In genomic region chr17:55067697-55068439, GRCh38 we compare ENCODE assay signal across 15 cellular contexts.
DNase-seq lines count a peak whose midpoint lies in the region; ATAC-seq and TF ChIP-seq lines count a peak whose summit lies in the region.
"Had no signal": no experiment of that assay in that cellular context is flagged by ENCODE, and none has a peak within 500 bp of the region (broad histone marks: within the 10 kb centered on the region; RNA-seq: fewer than 3 reads in every experiment).

No MANE protein-coding gene starts in this region.

- DNase-seq in activated T-cell treated with anti-CD3 and anti-CD28 coated beads, Interleukin-2, amount 50 U/mL, for 72 hours = no peak
- DNase-seq in activated T-cell treated with anti-CD3 and anti-CD28 coated beads, Interleukin-2, amount 50 U/mL, for 1 hour = no peak
- DNase-seq in NOMO-1 treated with dmso at 0.1 percent for 144 hours (lab: John Stamatoyannopoulos, UW; ENCODE audit: unreplicated experiment) (peak; percentile 80), epithelial cell of esophagus (ENCODE audit: low read depth) (peak; percentile 68), globus pallidus (ENCODE audit: low spot score) (no peak), OCI-LY7 (ENCODE audit: low spot score) (no peak)
- DNase-seq in stimulated activated effector memory CD8-positive, alpha-beta T cell treated with anti-CD3 and anti-CD28 coated beads, Interleukin-12 subunit alpha, Interleukin-12 subunit beta, amount 100 ng/mL, for 72 hours (ENCODE audit: low spot score in 2 of 2) = no peak
- DNase-seq: esophagus squamous epithelium, mucosa of descending colon, posterior cingulate gyrus, T1000, transverse colon had no signal

- TF ChIP-seq CTCF in epithelial cell of esophagus (IDR thresholded peaks at IDR 0.05; ENCODE audit: insufficient read depth, low read depth, low read length, missing control alignments) (no peak), OCI-LY7 (conservative IDR thresholded peaks at IDR 0.05; ENCODE audit: low read length) (no peak)

- intact Hi-C loops in OCI-LY7 (cut with micrococcal nuclease; ENCODE audit: unreplicated experiment) = no loop called here

- H3K9me3 Mint-ChIP-seq in activated T-cell treated with anti-CD3 and anti-CD28 coated beads, Interleukin-2, amount 50 U/mL, for 72 hours = no peaks in the 10 kb centered on the region
- H3K9me3 Mint-ChIP-seq in stimulated activated effector memory CD8-positive, alpha-beta T cell treated with anti-CD3 and anti-CD28 coated beads, Interleukin-12 subunit alpha, Interleukin-12 subunit beta, amount 100 ng/mL, for 72 hours = no peaks in the 10 kb centered on the region
- H3K9me3 Mint-ChIP-seq: activated naive CD4-positive, alpha-beta T cell treated with anti-CD3 and anti-CD28 coated beads, Interleukin-2, amount 50 U/mL, for 24 hours had no signal

- no peak overlapping the region for H3K4me2 ChIP-seq in OCI-LY7 (ENCODE audit: low read length)
- H3K4me2 ChIP-seq: KMS-11 had no signal

- H3K4me1 Mint-ChIP-seq in activated T-cell treated with anti-CD3 and anti-CD28 coated beads, Interleukin-2, amount 50 U/mL, for 72 hours (ENCODE audit: low read depth) = peaks cover 5% of the 10 kb centered on the region
- peaks cover 9% of the 10 kb centered on the region for H3K4me1 Mint-ChIP-seq in stimulated activated effector memory CD8-positive, alpha-beta T cell treated with anti-CD3 and anti-CD28 coated beads, Interleukin-12 subunit alpha, Interleukin-12 subunit beta, amount 100 ng/mL, for 72 hours

- H3K4me3 ChIP-seq in epithelial cell of esophagus (ENCODE audit: low read length) = no peak overlapping the region
- no peak overlapping the region for H3K4me3 ChIP-seq in OCI-LY7 (ENCODE audit: low read depth, low read length, poor library complexity, severe bottlenecking)
- H3K4me3 ChIP-seq: esophagus squamous epithelium, mucosa of descending colon, transverse colon had no signal

- no peak overlapping the region for H3K27ac Mint-ChIP-seq in activated T-cell treated with anti-CD3 and anti-CD28 coated beads, Interleukin-2, amount 50 U/mL, for 72 hours
- no peak overlapping the region for H3K27ac Mint-ChIP-seq in stimulated activated effector memory CD8-positive, alpha-beta T cell treated with anti-CD3 and anti-CD28 coated beads, Interleukin-12 subunit alpha, Interleukin-12 subunit beta, amount 100 ng/mL, for 72 hours
- H3K27ac Mint-ChIP-seq: activated naive CD4-positive, alpha-beta T cell treated with anti-CD3 and anti-CD28 coated beads, Interleukin-2, amount 50 U/mL, for 24 hours had no signal

- no peak overlapping the region for H2AFZ ChIP-seq in OCI-LY7 (ENCODE audit: low read length)

- no peaks in the 10 kb centered on the region for H3K36me3 Mint-ChIP-seq in activated T-cell treated with anti-CD3 and anti-CD28 coated beads, Interleukin-2, amount 50 U/mL, for 72 hours (ENCODE audit: insufficient read depth in 2 of 2)
- no peaks in the 10 kb centered on the region for H3K36me3 Mint-ChIP-seq in stimulated activated effector memory CD8-positive, alpha-beta T cell treated with anti-CD3 and anti-CD28 coated beads, Interleukin-12 subunit alpha, Interleukin-12 subunit beta, amount 100 ng/mL, for 72 hours

- BruUV-seq in OCI-LY7 (replicated peaks; lab: Mats Ljungman, UMichigan) = no TSS peak

- no peaks in the 10 kb centered on the region for H3K36me3 ChIP-seq in OCI-LY7 (ENCODE audit: insufficient read depth, low read length)
- H3K36me3 ChIP-seq: esophagus squamous epithelium, transverse colon had no signal

- H3K4me1 ChIP-seq in OCI-LY7 (ENCODE audit: insufficient read depth, low read length, poor library complexity, severe bottlenecking) = no peaks in the 10 kb centered on the region
- H3K4me1 ChIP-seq: transverse colon had no signal

- no peaks in the 10 kb centered on the region for H4K20me1 ChIP-seq in OCI-LY7 (ENCODE audit: insufficient read depth, low read length)

- no peak overlapping the region for H3K27ac ChIP-seq in OCI-LY7 (ENCODE audit: low read depth, low read length, poor library complexity, severe bottlenecking)
- H3K27ac ChIP-seq: esophagus squamous epithelium, KMS-11, transverse colon had no signal

- no peaks in the 10 kb centered on the region for H3K79me2 ChIP-seq in OCI-LY7 (ENCODE audit: insufficient read depth, low read depth, low read length)

- no peaks in the 10 kb centered on the region for H3K9me2 ChIP-seq in OCI-LY7 (ENCODE audit: insufficient read depth, low read length)

- H3K4me3 Mint-ChIP-seq in activated T-cell treated with anti-CD3 and anti-CD28 coated beads, Interleukin-2, amount 50 U/mL, for 72 hours = no peak overlapping the region
- H3K4me3 Mint-ChIP-seq in stimulated activated effector memory CD8-positive, alpha-beta T cell treated with anti-CD3 and anti-CD28 coated beads, Interleukin-12 subunit alpha, Interleukin-12 subunit beta, amount 100 ng/mL, for 72 hours = no peak overlapping the region
- H3K4me3 Mint-ChIP-seq: activated naive CD4-positive, alpha-beta T cell treated with anti-CD3 and anti-CD28 coated beads, Interleukin-2, amount 50 U/mL, for 24 hours had no signal

- POLR2A ChIA-PET in OCI-LY7 (lab: Charles Lee) = no interaction called here

- no peaks in the 10 kb centered on the region for H3K27me3 Mint-ChIP-seq in activated T-cell treated with anti-CD3 and anti-CD28 coated beads, Interleukin-2, amount 50 U/mL, for 72 hours (ENCODE audit: low read depth)
- H3K27me3 Mint-ChIP-seq: activated naive CD4-positive, alpha-beta T cell treated with anti-CD3 and anti-CD28 coated beads, Interleukin-2, amount 50 U/mL, for 24 hours had no signal

- H3K9me3 ChIP-seq in OCI-LY7 (ENCODE audit: low read length) = no peaks in the 10 kb centered on the region
- H3K9me3 ChIP-seq: esophagus squamous epithelium, mucosa of descending colon, transverse colon had no signal

- CTCF ChIA-PET in OCI-LY7 (lab: Charles Lee; ENCODE audit: unreplicated experiment) = no interaction called here

- peak; percentile 37 to 74 for ATAC-seq in activated T-cell treated with anti-CD3 and anti-CD28 coated beads, Interleukin-2, amount 50 U/mL, for 72 hours (replicated peaks in 1 of 2)
- ATAC-seq in stimulated activated effector memory CD8-positive, alpha-beta T cell treated with anti-CD3 and anti-CD28 coated beads, Interleukin-12 subunit alpha, Interleukin-12 subunit beta, amount 100 ng/mL, for 72 hours = peak; percentile 86
- ATAC-seq in HG02852 (IDR thresholded peaks at IDR 0.05; ENCODE audit: unreplicated experiment) = no peak
- ATAC-seq: mucosa of descending colon had no signal

Comparison
In these comparisons a context has a peak if more than half of its experiments do, and no peak if none do; other contexts are left out.
1. DNase-seq: peak in NOMO-1 treated with dmso at 0.1 percent for 144 hours (single experiment) and epithelial cell of esophagus (single experiment); none in activated T-cell treated with anti-CD3 and anti-CD28 coated beads, Interleukin-2, amount 50 U/mL, for 72 hours (0 of 2), activated T-cell treated with anti-CD3 and anti-CD28 coated beads, Interleukin-2, amount 50 U/mL, for 1 hour (single experiment), stimulated activated effector memory CD8-positive, alpha-beta T cell treated with anti-CD3 and anti-CD28 coated beads, Interleukin-12 subunit alpha, Interleukin-12 subunit beta, amount 100 ng/mL, for 72 hours (0 of 2), globus pallidus (single experiment) and OCI-LY7 (single experiment).